In the genomic region with DNA sequence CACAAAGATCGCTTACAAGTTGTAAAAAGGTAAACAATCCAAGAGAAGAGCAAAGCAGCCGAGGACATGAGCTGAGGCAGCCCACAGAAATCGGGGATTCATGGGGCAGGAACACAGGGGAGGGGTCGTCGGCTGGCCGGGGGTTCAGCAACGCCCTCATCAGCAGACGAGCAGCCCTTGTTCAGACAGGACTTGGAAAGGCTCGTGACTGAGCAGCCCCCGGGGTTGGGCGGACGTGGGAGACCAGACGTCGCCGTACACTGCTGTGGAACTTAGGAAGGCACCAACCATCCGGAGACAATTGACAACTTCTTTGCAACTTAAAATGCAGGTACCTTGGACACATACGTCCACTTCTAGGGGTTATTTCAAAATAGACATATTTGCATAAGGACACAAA, we compare ENCODE assay signal across 27 cellular contexts.
"Had no signal": no experiment of that assay in that cellular context is flagged by ENCODE, and none has a peak within 500 bp of the region (broad histone marks: within the 10 kb centered on the region; RNA-seq: fewer than 3 reads in every experiment).

No MANE protein-coding gene starts in this region.

- H3K4me1 Mint-ChIP-seq: stimulated activated effector memory CD8-positive, alpha-beta T cell treated with anti-CD3 and anti-CD28 coated beads, Interleukin-12 subunit alpha, Interleukin-12 subunit beta, amount 100 ng/mL, for 72 hours had no signal

- FAIRE-seq: pancreas, small intestine, urothelium cell line had no signal

- H3K27me3 ChIP-seq: neural progenitor cell, pancreas, right lobe of liver, thyroid gland, tibial nerve, upper lobe of left lung, vagina had no signal

- H3K36me3 Mint-ChIP-seq: natural killer cell; neural progenitor cell; stimulated activated effector memory CD8-positive, alpha-beta T cell treated with anti-CD3 and anti-CD28 coated beads, Interleukin-12 subunit alpha, Interleukin-12 subunit beta, amount 100 ng/mL, for 72 hours had no signal

- H3K27ac Mint-ChIP-seq: natural killer cell; nephron; neural progenitor cell; progenitor cell of endocrine pancreas; stimulated activated effector memory CD8-positive, alpha-beta T cell treated with anti-CD3 and anti-CD28 coated beads, Interleukin-12 subunit alpha, Interleukin-12 subunit beta, amount 100 ng/mL, for 72 hours; stimulated activated naive B cell treated with anti-CD40 and anti-IgM and Interleukin-4, amounts not matched to agents 10 μg/mL and 1 μg/mL and 100 μg/mL, for 72 hours; stimulated activated naive CD8-positive, alpha-beta T cell treated with anti-CD3 and anti-CD28 coated beads, Interleukin-15, Interleukin-2, amounts not matched to agents 100 ng/mL and 50 ng/mL, for 24 hours had no signal

- H3K4me3 ChIP-seq: neural progenitor cell, pancreas, psoas muscle, right lobe of liver, sigmoid colon, stomach, thoracic aorta, thyroid gland, tibial nerve, upper lobe of left lung, vagina had no signal

- H2AFZ ChIP-seq: neural progenitor cell had no signal

- H3K9ac ChIP-seq: neural progenitor cell had no signal

- H3K9me3 Mint-ChIP-seq: natural killer cell; neural progenitor cell; stimulated activated effector memory CD8-positive, alpha-beta T cell treated with anti-CD3 and anti-CD28 coated beads, Interleukin-12 subunit alpha, Interleukin-12 subunit beta, amount 100 ng/mL, for 72 hours; stimulated activated naive CD8-positive, alpha-beta T cell treated with anti-CD3 and anti-CD28 coated beads, Interleukin-15, Interleukin-2, amounts not matched to agents 100 ng/mL and 50 ng/mL, for 24 hours had no signal

- H3K27ac ChIP-seq: neural progenitor cell, neutrophil, pancreas, psoas muscle, right lobe of liver, sigmoid colon, stomach, thoracic aorta, thyroid gland, tibial nerve, upper lobe of left lung, vagina had no signal

- H3K4me1 ChIP-seq: pancreas, psoas muscle, right lobe of liver, sigmoid colon, stomach, thyroid gland, tibial nerve, upper lobe of left lung, vagina had no signal

- H3K4me2 ChIP-seq: neural progenitor cell had no signal

- ATAC-seq: natural killer cell; pancreas; psoas muscle; right cardiac atrium; right lobe of liver; stimulated activated effector memory CD8-positive, alpha-beta T cell treated with anti-CD3 and anti-CD28 coated beads, Interleukin-12 subunit alpha, Interleukin-12 subunit beta, amount 100 ng/mL, for 72 hours; stimulated activated naive B cell treated with anti-CD40 and anti-IgM and Interleukin-4, amounts not matched to agents 10 μg/mL and 1 μg/mL and 100 μg/mL, for 72 hours had no signal

- DNase-seq: natural killer cell; nucleus accumbens; pancreas; psoas muscle; right cardiac atrium; right lobe of liver; sigmoid colon; small intestine; stimulated activated CD4-positive, alpha-beta T cell treated with anti-CD3 and anti-CD28 coated beads, Interleukin-15, amount 100 ng/mL, for 24 hours; stimulated activated CD4-positive, alpha-beta T cell treated with anti-CD3 and anti-CD28 coated beads, Interleukin-2, amount 100 ng/mL, for 24 hours; stimulated activated CD4-positive, alpha-beta T cell treated with anti-CD3 and anti-CD28 coated beads, Interleukin-2, amount 100 ng/mL, for 48 hours; stimulated activated CD4-positive, alpha-beta T cell treated with anti-CD3 and anti-CD28 coated beads, Interleukin-4, amount 100 ng/mL, for 24 hours; stimulated activated naive B cell treated with anti-CD40 and anti-IgM and Interleukin-4, amounts not matched to agents 10 μg/mL and 1 μg/mL and 100 μg/mL, for 72 hours; stimulated activated naive CD4-positive, alpha-beta T cell treated with Interleukin-2 at 50 U/mL for 16 hours; stomach; thyroid gland had no signal

- H3K9me3 ChIP-seq: neutrophil, pancreas, psoas muscle, right lobe of liver, sigmoid colon, stomach, thoracic aorta, thyroid gland, tibial nerve, upper lobe of left lung, vagina had no signal

- H3K4me3 Mint-ChIP-seq: natural killer cell; nephron; neural progenitor cell; stimulated activated effector memory CD8-positive, alpha-beta T cell treated with anti-CD3 and anti-CD28 coated beads, Interleukin-12 subunit alpha, Interleukin-12 subunit beta, amount 100 ng/mL, for 72 hours; stimulated activated naive B cell treated with anti-CD40 and anti-IgM and Interleukin-4, amounts not matched to agents 10 μg/mL and 1 μg/mL and 100 μg/mL, for 72 hours; stimulated activated naive CD8-positive, alpha-beta T cell treated with anti-CD3 and anti-CD28 coated beads, Interleukin-15, Interleukin-2, amounts not matched to agents 100 ng/mL and 50 ng/mL, for 24 hours had no signal

- H3K36me3 ChIP-seq: neural progenitor cell, neutrophil, pancreas, right lobe of liver, sigmoid colon, stomach, thoracic aorta, thyroid gland, tibial nerve, upper lobe of left lung, vagina had no signal
